ENCODE assay signal across 10 cellular contexts in genomic region chr20:3165473-3166337, GRCh38. TPM values are rescaled to one million over a fixed set of nuclear protein-coding genes. Genes with fewer than 3 reads are reported as not detected.
A peak's percentile ranks its signal among the peaks of the same experiment; 100 is the strongest.
DNase-seq lines count a peak whose midpoint lies in the region; ATAC-seq and TF ChIP-seq lines count a peak whose summit lies in the region.
"Had no signal": no experiment of that assay in that cellular context is flagged by ENCODE, and none has a peak within 500 bp of the region (broad histone marks: within the 10 kb centered on the region; RNA-seq: fewer than 3 reads in every experiment).

No MANE protein-coding gene starts in this region.

- intact Hi-C loops in body of pancreas (cut with DNase I) (no loop called here), lower lobe of right lung (cut with DNase I) (no loop called here), OCI-LY7 (cut with micrococcal nuclease; ENCODE audit: unreplicated experiment) (no loop called here)

- CTCF ChIA-PET in OCI-LY7 (lab: Charles Lee; ENCODE audit: unreplicated experiment) = no interaction called here

- no peaks in the 10 kb centered on the region for H3K9me2 ChIP-seq in OCI-LY7 (ENCODE audit: insufficient read depth, low read length)

- no peaks in the 10 kb centered on the region for H3K9me3 ChIP-seq in body of pancreas
- H3K9me3 ChIP-seq in lower lobe of right lung = no peaks in the 10 kb centered on the region
- no peaks in the 10 kb centered on the region for H3K9me3 ChIP-seq in OCI-LY7 (ENCODE audit: low read length)

- H4K20me1 ChIP-seq in OCI-LY7 (ENCODE audit: insufficient read depth, low read length) = no peaks in the 10 kb centered on the region

- no peak overlapping the region for H3K4me2 ChIP-seq in OCI-LY7 (ENCODE audit: low read length)

- H2AFZ ChIP-seq in OCI-LY7 (ENCODE audit: low read length) = no peak overlapping the region

- no peaks in the 10 kb centered on the region for H3K79me2 ChIP-seq in OCI-LY7 (ENCODE audit: insufficient read depth, low read depth, low read length)

- no peak overlapping the region for H3K4me3 ChIP-seq in body of pancreas
- H3K4me3 ChIP-seq in lower lobe of right lung = no peak overlapping the region
- no peak overlapping the region for H3K4me3 ChIP-seq in OCI-LY7 (ENCODE audit: low read depth, low read length, poor library complexity, severe bottlenecking)

- H3K4me1 ChIP-seq in body of pancreas = peaks cover 37% of the 10 kb centered on the region
- peaks cover 5% of the 10 kb centered on the region for H3K4me1 ChIP-seq in lower lobe of right lung
- peaks cover 13% of the 10 kb centered on the region for H3K4me1 ChIP-seq in OCI-LY7 (ENCODE audit: insufficient read depth, low read length, poor library complexity, severe bottlenecking)

- POLR2A ChIA-PET in OCI-LY7 (lab: Charles Lee) = no interaction called here

- no peak for TF ChIP-seq POLR2A in body of pancreas (IDR thresholded peaks at IDR 0.05)

- TF ChIP-seq CTCF in body of pancreas (IDR thresholded peaks at IDR 0.05) (no peak), lower lobe of right lung (IDR thresholded peaks at IDR 0.05) (no peak), OCI-LY7 (conservative IDR thresholded peaks at IDR 0.05; ENCODE audit: low read length) (no peak)

- peak; percentile 72 for DNase-seq in COR-L47 (lab: John Stamatoyannopoulos, UW)
- peak; percentile 76 for DNase-seq in NCI-H1092 treated with DMSO at 0.1 percent for 48 hours (lab: John Stamatoyannopoulos, UW)
- peak; percentile 22 to 53 (median 40) for DNase-seq in body of pancreas
- DNase-seq in lower lobe of right lung = peak; percentile 55
- DNase-seq in OCI-LY7 (ENCODE audit: low spot score) = no peak
- DNase-seq in activated CD4-positive, CD25-positive, alpha-beta regulatory T cell (lab: John Stamatoyannopoulos, UW) = no peak
- no peak for DNase-seq in T1000 (lab: John Stamatoyannopoulos, UW)
- DNase-seq: activated CD8-positive, alpha-beta T cell treated with anti-CD3 and anti-CD28 coated beads, Interleukin-2, amount 10 ng/mL, durations not matched to agents 7 days and 5 days; NCI-H82 had no signal

- H3K27ac ChIP-seq in body of pancreas (no peak overlapping the region), lower lobe of right lung (no peak overlapping the region), OCI-LY7 (ENCODE audit: low read depth, low read length, poor library complexity, severe bottlenecking) (no peak overlapping the region)

- 60 to 88% methylated on average over 26 to 37 of the region's 45 CpGs for WGBS in body of pancreas, 2 donors

- ATAC-seq in body of pancreas (no peak), lower lobe of right lung (no peak), GM21825 (IDR thresholded peaks at IDR 0.05; ENCODE audit: unreplicated experiment) (no peak)
- ATAC-seq: activated CD8-positive, alpha-beta T cell treated with anti-CD3 and anti-CD28 coated beads, Interleukin-2, amount 10 ng/mL, durations not matched to agents 7 days and 5 days had no signal

- H3K36me3 ChIP-seq in body of pancreas (replicated peaks in 1 of 2; ENCODE audit: insufficient read depth in 1 of 2, low read depth in 2 of 2) = no peaks in the 10 kb centered on the region
- H3K36me3 ChIP-seq in lower lobe of right lung = no peaks in the 10 kb centered on the region
- H3K36me3 ChIP-seq in OCI-LY7 (ENCODE audit: insufficient read depth, low read length) = no peaks in the 10 kb centered on the region

- no TSS peak for BruUV-seq in OCI-LY7 (replicated peaks; lab: Mats Ljungman, UMichigan)

- no peaks in the 10 kb centered on the region for H3K27me3 ChIP-seq in body of pancreas
- H3K27me3 ChIP-seq in lower lobe of right lung (ENCODE audit: low read depth) = peaks cover 7% of the 10 kb centered on the region

RNA-seq across cellular contexts. Expression of gene FASTKD5, which starts 6.0 kb away (rescaled TPM):
- total RNA-seq in body of pancreas (1 to 10 TPM; 7.0 to 7.3 TPM), lower lobe of right lung (16.4 TPM), OCI-LY7 (2022) (15.7 and 15.8 TPM in 2 replicates)
- total RNA-seq in OCI-LY7 (2014; rRNA removed; shearing (Covaris generic)) = 15.7 and 18.1 TPM in 2 replicates

RNA-seq across cellular contexts. Expression of gene UBOX5, which starts 6.0 kb away (rescaled TPM):
- total RNA-seq in body of pancreas (1 to 10 TPM; 3.9 to 4.9 TPM), lower lobe of right lung (5.8 TPM), OCI-LY7 (2022) (5.2 and 5.3 TPM in 2 replicates)
- total RNA-seq in OCI-LY7 (2014; rRNA removed; shearing (Covaris generic)) = 3.2 and 4.1 TPM in 2 replicates

RNA-seq across cellular contexts. Expression of gene LZTS3, which starts 7.6 kb away (rescaled TPM):
- total RNA-seq in body of pancreas (10 to 100 TPM; 38.4 to 72.2 TPM), lower lobe of right lung (18.5 TPM), OCI-LY7 (2022) (4.2 and 5.0 TPM in 2 replicates)
- total RNA-seq in OCI-LY7 (2014; rRNA removed; shearing (Covaris generic)) = 4.5 and 4.7 TPM in 2 replicates

RNA-seq across cellular contexts. Expression of gene DDRGK1, which starts 38.8 kb away (rescaled TPM):
- total RNA-seq in body of pancreas = 10 to 100 TPM; 64.3 to 82.8 TPM
- 89.8 TPM for total RNA-seq in lower lobe of right lung
- total RNA-seq in OCI-LY7 (2014; rRNA removed; shearing (Covaris generic)) = 35.5 and 37.7 TPM in 2 replicates
- 52.0 and 55.0 TPM in 2 replicates for total RNA-seq in OCI-LY7 (2022)

RNA-seq across cellular contexts. Expression of gene ITPA, which starts 43.6 kb away (rescaled TPM):
- 10 to 100 TPM; 31.4 to 36.3 TPM for total RNA-seq in body of pancreas
- 40.9 TPM for total RNA-seq in lower lobe of right lung
- total RNA-seq in OCI-LY7 (2014; rRNA removed; shearing (Covaris generic)) = 58.0 and 66.4 TPM in 2 replicates
- total RNA-seq in OCI-LY7 (2022) = 54.4 and 62.4 TPM in 2 replicates

Comparison
In these comparisons a context has a peak if more than half of its experiments do, and no peak if none do; other contexts are left out.
1. DNase-seq: peak in COR-L47 (single experiment), NCI-H1092 treated with DMSO at 0.1 percent for 48 hours (single experiment), body of pancreas (4 of 4) and lower lobe of right lung (single experiment); none in OCI-LY7 (single experiment), activated CD4-positive, CD25-positive, alpha-beta regulatory T cell (0 of 4) and T1000 (single experiment).